29 cellular contexts compared by ENCODE assay signal in the genomic region with DNA sequence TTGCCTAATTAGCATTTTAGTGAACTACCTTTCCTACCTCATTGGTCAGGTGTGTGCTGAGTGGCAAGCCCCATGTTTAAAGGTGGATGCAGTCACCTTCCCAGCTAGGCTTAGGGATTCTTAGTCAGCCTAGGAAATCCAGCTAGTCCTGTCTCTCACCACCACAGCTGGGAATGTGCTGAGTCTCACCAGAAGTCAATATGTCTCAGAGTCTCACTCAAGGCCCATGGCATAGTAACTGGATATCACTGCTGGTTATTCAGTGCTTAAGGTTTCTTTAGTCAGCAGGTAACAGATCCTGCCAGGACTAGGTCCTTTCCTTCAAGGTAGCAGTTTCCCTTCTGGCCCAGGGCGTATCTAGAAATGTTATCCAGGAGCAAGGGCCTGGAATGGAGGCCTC.
"Had no signal": no experiment of that assay in that cellular context is flagged by ENCODE, and none has a peak within 500 bp of the region (broad histone marks: within the 10 kb centered on the region; RNA-seq: fewer than 3 reads in every experiment).

No MANE protein-coding gene starts in this region.

- H3K36me3 ChIP-seq: ascending aorta, breast epithelium, esophagus muscularis mucosa, gastrocnemius medialis, heart left ventricle had no signal

- DNase-seq: activated CD4-positive, alpha-beta memory T cell treated with anti-CD3 and anti-CD28 coated beads for 36 hours; activated CD4-positive, alpha-beta T cell treated with anti-CD3 and anti-CD28 coated beads for 36 hours; activated CD4-positive, alpha-beta T cell treated with anti-CD3 and anti-CD28 coated beads, Interleukin-2, amount 10 ng/mL, durations not matched to agents 24 days and 14 days; activated CD4-positive, CD25-positive, alpha-beta regulatory T cell; activated CD4-positive, CD25-positive, alpha-beta regulatory T cell treated with anti-CD3 and anti-CD28 coated beads, Interleukin-2, amount 50 U/mL, for 72 hours; activated CD8-positive, alpha-beta memory T cell treated with anti-CD3 and anti-CD28 coated beads, Interleukin-2, amount 50 U/mL, for 48 hours; activated gamma-delta T cell; activated naive CD4-positive, alpha-beta T cell; activated naive CD4-positive, alpha-beta T cell treated with anti-CD3 and anti-CD28 coated beads, Interleukin-2, amount 10 ng/mL, durations not matched to agents 7 days and 5 days; activated naive CD8-positive, alpha-beta T cell treated with anti-CD3 and anti-CD28 coated beads, Interleukin-2, amount 10 ng/mL, durations not matched to agents 7 days and 5 days; activated T-cell treated with anti-CD3 and anti-CD28 coated beads for 4 hours; activated T-cell treated with anti-CD3 and anti-CD28 coated beads, Interleukin-2, amount 50 U/mL, for 24 hours; activated T-cell treated with anti-CD3 and anti-CD28 coated beads, Interleukin-2, amount 50 U/mL, for 72 hours; dorsolateral prefrontal cortex; effector memory CD4-positive, alpha-beta T cell; endodermal cell; gastrocnemius medialis; glutamatergic neuron; heart left ventricle; T-helper 2 cell had no signal

- H3K4me1 ChIP-seq: ascending aorta, breast epithelium, esophagus muscularis mucosa, foreskin keratinocyte, gastrocnemius medialis, heart left ventricle had no signal

- H3K9me3 ChIP-seq: ascending aorta, breast epithelium, esophagus muscularis mucosa, gastrocnemius medialis, heart left ventricle had no signal

- H3K9me3 Mint-ChIP-seq: activated CD4-positive, alpha-beta memory T cell treated with anti-CD3 and anti-CD28 coated beads for 36 hours; activated CD4-positive, alpha-beta T cell treated with anti-CD3 and anti-CD28 coated beads, Interleukin-2, amount 10 ng/mL, durations not matched to agents 24 days and 14 days; activated naive CD4-positive, alpha-beta T cell treated with anti-CD3 and anti-CD28 coated beads, Interleukin-2, amount 10 ng/mL, durations not matched to agents 7 days and 5 days; activated naive CD4-positive, alpha-beta T cell treated with anti-CD3 and anti-CD28 coated beads, Interleukin-2, amount 50 U/mL, for 72 hours; activated naive CD8-positive, alpha-beta T cell treated with anti-CD3 and anti-CD28 coated beads, Interleukin-2, amount 10 ng/mL, durations not matched to agents 7 days and 5 days; activated T-cell treated with anti-CD3 and anti-CD28 coated beads, Interleukin-2, amount 50 U/mL, for 24 hours; activated T-cell treated with anti-CD3 and anti-CD28 coated beads, Interleukin-2, amount 50 U/mL, for 72 hours; brain; central memory CD8-positive, alpha-beta T cell; endodermal cell had no signal

- H3K4me3 ChIP-seq: ascending aorta, breast epithelium, coronary artery, dorsolateral prefrontal cortex, esophagus muscularis mucosa, gastrocnemius medialis, heart left ventricle had no signal

- H3K4me1 Mint-ChIP-seq: activated naive CD4-positive, alpha-beta T cell treated with anti-CD3 and anti-CD28 coated beads, Interleukin-2, amount 10 ng/mL, durations not matched to agents 7 days and 5 days; brain; central memory CD8-positive, alpha-beta T cell had no signal

- H3K36me3 Mint-ChIP-seq: activated CD4-positive, alpha-beta memory T cell treated with anti-CD3 and anti-CD28 coated beads for 36 hours; activated naive CD4-positive, alpha-beta T cell treated with anti-CD3 and anti-CD28 coated beads, Interleukin-2, amount 10 ng/mL, durations not matched to agents 7 days and 5 days; activated naive CD4-positive, alpha-beta T cell treated with anti-CD3 and anti-CD28 coated beads, Interleukin-2, amount 50 U/mL, for 72 hours; activated naive CD8-positive, alpha-beta T cell treated with anti-CD3 and anti-CD28 coated beads, Interleukin-2, amount 10 ng/mL, durations not matched to agents 7 days and 5 days; brain had no signal

- ATAC-seq: activated CD4-positive, alpha-beta T cell treated with anti-CD3 and anti-CD28 coated beads for 36 hours; activated naive CD4-positive, alpha-beta T cell treated with anti-CD3 and anti-CD28 coated beads, Interleukin-2, amount 50 U/mL, for 72 hours; activated T-cell treated with anti-CD3 and anti-CD28 coated beads, Interleukin-2, amount 50 U/mL, for 72 hours; foreskin keratinocyte; gastrocnemius medialis; heart left ventricle had no signal

- H3K27ac Mint-ChIP-seq: activated CD4-positive, alpha-beta memory T cell treated with anti-CD3 and anti-CD28 coated beads for 36 hours; activated CD4-positive, alpha-beta T cell treated with anti-CD3 and anti-CD28 coated beads for 36 hours; activated CD4-positive, alpha-beta T cell treated with anti-CD3 and anti-CD28 coated beads, Interleukin-2, amount 10 ng/mL, durations not matched to agents 24 days and 14 days; activated naive CD4-positive, alpha-beta T cell treated with anti-CD3 and anti-CD28 coated beads, Interleukin-2, amount 10 ng/mL, durations not matched to agents 7 days and 5 days; activated naive CD4-positive, alpha-beta T cell treated with anti-CD3 and anti-CD28 coated beads, Interleukin-2, amount 50 U/mL, for 72 hours; activated naive CD8-positive, alpha-beta T cell treated with anti-CD3 and anti-CD28 coated beads, Interleukin-2, amount 10 ng/mL, durations not matched to agents 7 days and 5 days; activated T-cell treated with anti-CD3 and anti-CD28 coated beads, Interleukin-2, amount 50 U/mL, for 24 hours; activated T-cell treated with anti-CD3 and anti-CD28 coated beads, Interleukin-2, amount 50 U/mL, for 72 hours; brain; dendritic cell treated with granulocyte-macrophage colony-stimulating factor and Interleukin-4, amounts not matched to agents 40 ng/mL and 50 ng/mL, for 4 days; endodermal cell had no signal

- H3K27me3 ChIP-seq: ascending aorta, breast epithelium, dorsolateral prefrontal cortex, esophagus muscularis mucosa, foreskin keratinocyte, gastrocnemius medialis, heart left ventricle had no signal

- H3K27me3 Mint-ChIP-seq: activated CD4-positive, alpha-beta T cell treated with anti-CD3 and anti-CD28 coated beads for 36 hours; activated CD4-positive, alpha-beta T cell treated with anti-CD3 and anti-CD28 coated beads, Interleukin-2, amount 10 ng/mL, durations not matched to agents 24 days and 14 days; activated naive CD4-positive, alpha-beta T cell treated with anti-CD3 and anti-CD28 coated beads, Interleukin-2, amount 10 ng/mL, durations not matched to agents 7 days and 5 days; activated naive CD8-positive, alpha-beta T cell treated with anti-CD3 and anti-CD28 coated beads, Interleukin-2, amount 10 ng/mL, durations not matched to agents 7 days and 5 days; brain; dendritic cell treated with granulocyte-macrophage colony-stimulating factor and Interleukin-4, amounts not matched to agents 40 ng/mL and 50 ng/mL, for 4 days had no signal

- H3K27ac ChIP-seq: ascending aorta, breast epithelium, coronary artery, dorsolateral prefrontal cortex, esophagus muscularis mucosa, foreskin keratinocyte, gastrocnemius medialis, heart left ventricle had no signal

- H3K4me3 Mint-ChIP-seq: activated CD4-positive, alpha-beta memory T cell treated with anti-CD3 and anti-CD28 coated beads for 36 hours; activated CD4-positive, alpha-beta T cell treated with anti-CD3 and anti-CD28 coated beads for 36 hours; activated CD4-positive, alpha-beta T cell treated with anti-CD3 and anti-CD28 coated beads, Interleukin-2, amount 10 ng/mL, durations not matched to agents 24 days and 14 days; activated naive CD4-positive, alpha-beta T cell treated with anti-CD3 and anti-CD28 coated beads, Interleukin-2, amount 10 ng/mL, durations not matched to agents 7 days and 5 days; activated naive CD8-positive, alpha-beta T cell treated with anti-CD3 and anti-CD28 coated beads, Interleukin-2, amount 10 ng/mL, durations not matched to agents 7 days and 5 days; activated T-cell treated with anti-CD3 and anti-CD28 coated beads, Interleukin-2, amount 50 U/mL, for 24 hours; activated T-cell treated with anti-CD3 and anti-CD28 coated beads, Interleukin-2, amount 50 U/mL, for 72 hours; brain; central memory CD8-positive, alpha-beta T cell; dendritic cell treated with granulocyte-macrophage colony-stimulating factor and Interleukin-4, amounts not matched to agents 40 ng/mL and 50 ng/mL, for 4 days; endodermal cell had no signal
